Comparison of ENCODE assay signal across 16 cellular contexts in genomic region chr1:191595170-191595569, GRCh38.
DNase-seq lines count a peak whose midpoint lies in the region; ATAC-seq and TF ChIP-seq lines count a peak whose summit lies in the region.
"Had no signal": no experiment of that assay in that cellular context is flagged by ENCODE, and none has a peak within 500 bp of the region (broad histone marks: within the 10 kb centered on the region; RNA-seq: fewer than 3 reads in every experiment).

No MANE protein-coding gene starts in this region.

- H2AK5ac ChIP-seq in IMR-90 (ENCODE audit: low read depth, low read length) (no peak overlapping the region), neuronal stem cell (ENCODE audit: low read depth, low read length) (peak overlapping the region; percentile 89)

- H2BK15ac ChIP-seq in IMR-90 (ENCODE audit: low read depth, low read length): no peak overlapping the region
- no peak overlapping the region for H2BK15ac ChIP-seq in neuronal stem cell (ENCODE audit: low read length)

- no peak overlapping the region for H2BK12ac ChIP-seq in neuronal stem cell (ENCODE audit: low read length)

- 100% methylated on average over 1 of the region's 3 CpGs; no CpG with 5 or more reads in 1 of the 2 experiments for WGBS in IMR-90 (ENCODE audit: extremely low coverage in 2 of 2, insufficient read length in 1 of 2), 2 experiments
- no CpG with 5 or more reads among the region's 3 CpGs for WGBS in neuronal stem cell (ENCODE audit: extremely low coverage in 2 of 2, insufficient read length in 2 of 2, insufficient replicate concordance in 1 of 2), 2 donors

- no peak overlapping the region for H3K9ac ChIP-seq in IMR-90 (ENCODE audit: low read depth, low read length)
- H3K9ac ChIP-seq in neuronal stem cell (ENCODE audit: low read depth, low read length, poor library complexity): no peak overlapping the region
- no peak overlapping the region for H3K9ac ChIP-seq in PC-3 (ENCODE audit: low read length)

- H4K5ac ChIP-seq in IMR-90 (ENCODE audit: low read depth, low read length): no peak overlapping the region

- H3K36me3 ChIP-seq in IMR-90 (ENCODE audit: control insufficient read depth, insufficient read depth, low read length) (no peaks in the 10 kb centered on the region), Panc1 (ENCODE audit: control insufficient read depth, insufficient read depth, low read length) (no peaks in the 10 kb centered on the region), neuronal stem cell (replicated peaks in 1 of 2; ENCODE audit: control insufficient read depth in 2 of 2, insufficient read depth in 2 of 2, low read length in 2 of 2) (no peaks in the 10 kb centered on the region), PC-3 (ENCODE audit: low read depth, low read length) (no peaks in the 10 kb centered on the region)
- H3K36me3 ChIP-seq: BE2C had no signal

- H3K9me3 ChIP-seq in IMR-90 (ENCODE audit: control insufficient read depth, insufficient read depth, low read length) (no peaks in the 10 kb centered on the region), Panc1 (ENCODE audit: control insufficient read depth, insufficient read depth, low read depth, low read length) (no peaks in the 10 kb centered on the region), neuronal stem cell (replicated peaks in 1 of 2; ENCODE audit: control insufficient read depth in 2 of 2, insufficient read depth in 1 of 2, low read depth in 1 of 2, low read length in 2 of 2) (peaks cover 0 to 4% of the 10 kb centered on the region in 2 donors), PC-3 (ENCODE audit: low read length) (no peaks in the 10 kb centered on the region)
- H3K9me3 ChIP-seq: A549, BE2C had no signal

- H2BK5ac ChIP-seq in IMR-90 (ENCODE audit: low read depth, low read length, poor library complexity, severe bottlenecking) (no peak overlapping the region), neuronal stem cell (ENCODE audit: low read length) (no peak overlapping the region)

- H3K4ac ChIP-seq in IMR-90 (ENCODE audit: low read depth, low read length) (no peak overlapping the region), neuronal stem cell (ENCODE audit: low read length) (peak overlapping the region; percentile 86)

- H4K8ac ChIP-seq in IMR-90 (ENCODE audit: low read depth in 2 of 2, low read length in 2 of 2) (no peak overlapping the region), neuronal stem cell (ENCODE audit: low read depth, low read length) (no peak overlapping the region)

- BruUV-seq in IMR-90 (replicated peaks; lab: Mats Ljungman, UMichigan) (no TSS peak), Panc1 (replicated peaks; lab: Mats Ljungman, UMichigan) (no TSS peak), PC-3 (replicated peaks; lab: Mats Ljungman, UMichigan) (no TSS peak)

- H4K20me1 ChIP-seq in IMR-90 (ENCODE audit: insufficient read depth, low read length): no peaks in the 10 kb centered on the region
- no peaks in the 10 kb centered on the region for H4K20me1 ChIP-seq in PC-3 (ENCODE audit: low read length)

- ATAC-seq in IMR-90 (ENCODE audit: low read depth): no peak
- ATAC-seq in Panc1: 0 out of 2 replicates have a peak, but pooled peaks have one; percentile 21
- no peak for ATAC-seq in PC-3
- ATAC-seq: A549, GM23338 had no signal

- TF ChIP-seq POLR2A in IMR-90 (IDR thresholded peaks at IDR 0.05; ENCODE audit: low read depth, low read length): no peak

- dilution Hi-C loops in IMR-90 (cut with HindIII; ENCODE audit: low sequenced_read_pairs, unreplicated experiment): no loop called here

- in situ Hi-C loops in IMR-90 (cut with MboI; ENCODE audit: low sequenced_read_pairs): no loop called here
- in situ Hi-C loops in Panc1 (cut with HindIII; ENCODE audit: low pct_unique_long_range_greater_than_20kb, low sequenced_read_pairs): no loop called here

- H2AFZ ChIP-seq in IMR-90 (replicated peaks; ENCODE audit: low read length, poor library complexity) (peak overlapping the region; percentile 32), neuronal stem cell (ENCODE audit: low read length) (no peak overlapping the region), PC-3 (ENCODE audit: low read length) (no peak overlapping the region)
- H2AFZ ChIP-seq: GM23338 had no signal

- H3K27me3 ChIP-seq in IMR-90 (ENCODE audit: control insufficient read depth, insufficient read depth, low read length) (no peaks in the 10 kb centered on the region), Panc1 (ENCODE audit: control insufficient read depth, insufficient read depth, low read length) (no peaks in the 10 kb centered on the region), neuronal stem cell (ENCODE audit: control insufficient read depth in 3 of 3, insufficient read depth in 3 of 3, low read depth in 1 of 3, low read length in 3 of 3) (no peaks in the 10 kb centered on the region), PC-3 (ENCODE audit: low read length) (no peaks in the 10 kb centered on the region)
- H3K27me3 ChIP-seq: BE2C had no signal

- H3K4me2 ChIP-seq in IMR-90 (ENCODE audit: low read depth, low read length): no peak overlapping the region
- no peak overlapping the region for H3K4me2 ChIP-seq in neuronal stem cell (ENCODE audit: insufficient read depth, low read length, poor library complexity, severe bottlenecking)
- H3K4me2 ChIP-seq in PC-3 (ENCODE audit: low read length): no peak overlapping the region
- H3K4me2 ChIP-seq: A549, GM23338 had no signal

- no peak overlapping the region for H2AK9ac ChIP-seq in IMR-90 (replicated peaks; ENCODE audit: low read depth, low read length, poor library complexity)

- H3K4me3 ChIP-seq in IMR-90 (ENCODE audit: insufficient read depth, low read depth, low read length) (no peak overlapping the region), Panc1 (ENCODE audit: low read depth in 2 of 2, low read length in 2 of 2) (no peak overlapping the region), neuronal stem cell (ENCODE audit: low read length in 2 of 2) (peak overlapping the region in 1 of 2 donors; percentile 69), PC-3 (ENCODE audit: low read length) (no peak overlapping the region)
- H3K4me3 ChIP-seq: A549, GM23338 had no signal

- CTCF ChIA-PET in IMR-90 (lab: Yijun Ruan, JAX): no interaction called here
- CTCF ChIA-PET in Panc1 (lab: Charles Lee): no interaction called here
- CTCF ChIA-PET in PC-3 (lab: Charles Lee): no interaction called here

- H3K27ac ChIP-seq in IMR-90 (ENCODE audit: insufficient read depth, low read length) (no peak overlapping the region), Panc1 (ENCODE audit: low read length) (no peak overlapping the region), neuronal stem cell (replicated peaks; ENCODE audit: low read length) (no peak overlapping the region), substantia nigra (ENCODE audit: low read depth, low read length, poor library complexity, severe bottlenecking) (no peak overlapping the region), PC-3 (ENCODE audit: low read length) (no peak overlapping the region)
- H3K27ac ChIP-seq: A549, C4-2B, HL-60 had no signal

- H3K56ac ChIP-seq in IMR-90 (ENCODE audit: extremely low read depth, insufficient read depth, low read length): no peak overlapping the region

- intact Hi-C loops in IMR-90 (cut with micrococcal nuclease) (no loop called here), Panc1 (cut with micrococcal nuclease; ENCODE audit: unreplicated experiment) (no loop called here), PC-3 (cut with micrococcal nuclease) (no loop called here)

- H4K91ac ChIP-seq in IMR-90 (ENCODE audit: insufficient read depth, low read depth, low read length) (no peak overlapping the region), neuronal stem cell (ENCODE audit: low read depth, low read length, poor library complexity) (no peak overlapping the region)

- no peaks in the 10 kb centered on the region for H3F3A ChIP-seq in PC-3 (ENCODE audit: low read length, unreplicated experiment)

- TF ChIP-seq CTCF in IMR-90 (conservative IDR thresholded peaks at IDR 0.05; ENCODE audit: low read depth, low read length) (no peak), Panc1 (IDR thresholded peaks at IDR 0.05) (no peak), PC-3 (conservative IDR thresholded peaks at IDR 0.05; ENCODE audit: low read depth, low read length) (no peak)

- H3K79me1 ChIP-seq in IMR-90 (ENCODE audit: low read depth in 1 of 2, low read length in 2 of 2): no peaks in the 10 kb centered on the region
- no peaks in the 10 kb centered on the region for H3K79me1 ChIP-seq in neuronal stem cell (ENCODE audit: low read depth, low read length)

- POLR2A ChIA-PET in IMR-90 (lab: Charles Lee; ENCODE audit: unreplicated experiment) (no interaction called here), Panc1 (lab: Charles Lee) (no interaction called here), PC-3 (lab: Charles Lee; ENCODE audit: unreplicated experiment) (no interaction called here)

- H3K18ac ChIP-seq in IMR-90 (ENCODE audit: low read depth, low read length): no peak overlapping the region
- H3K18ac ChIP-seq in neuronal stem cell (ENCODE audit: low read length): peak overlapping the region; percentile 57

- no peaks in the 10 kb centered on the region; the same call in 1 of the 2 replicates for H3K9me1 ChIP-seq in IMR-90 (ENCODE audit: insufficient read depth, low read length)

- no peaks in the 10 kb centered on the region for H3K79me2 ChIP-seq in PC-3 (ENCODE audit: low read length)

- H3K23ac ChIP-seq in IMR-90 (ENCODE audit: low read depth, low read length) (no peak overlapping the region), neuronal stem cell (ENCODE audit: low read depth, low read length, poor library complexity) (no peak overlapping the region)

- H3K9me2 ChIP-seq in PC-3 (replicated peaks; ENCODE audit: low read length): no peaks in the 10 kb centered on the region

- TF ChIP-seq RAD21 in IMR-90 (IDR thresholded peaks at IDR 0.05; ENCODE audit: low read length): no peak

- no peaks in the 10 kb centered on the region for H3K4me1 ChIP-seq in IMR-90 (ENCODE audit: control insufficient read depth, insufficient read depth, low read length)
- no peaks in the 10 kb centered on the region for H3K4me1 ChIP-seq in Panc1 (ENCODE audit: control insufficient read depth, insufficient read depth, low read length)
- no peaks in the 10 kb centered on the region for H3K4me1 ChIP-seq in neuronal stem cell (ENCODE audit: control insufficient read depth in 2 of 2, insufficient read depth in 1 of 2, low read depth in 1 of 2, low read length in 2 of 2)
- no peaks in the 10 kb centered on the region for H3K4me1 ChIP-seq in PC-3 (ENCODE audit: insufficient read depth, low read length)
- H3K4me1 ChIP-seq: A549, BE2C had no signal

- no peak overlapping the region for H2BK20ac ChIP-seq in IMR-90 (ENCODE audit: low read depth, low read length)

- no peak overlapping the region for H3K14ac ChIP-seq in IMR-90 (replicated peaks; ENCODE audit: low read depth, low read length)
- peak overlapping the region; percentile 94 for H3K14ac ChIP-seq in neuronal stem cell (ENCODE audit: low read length)

- DNase-seq in IMR-90 (no peak), Panc1 (ENCODE audit: low read depth, low spot score) (no peak), neuronal stem cell (ENCODE audit: low spot score) (no peak), NCI-H146 (lab: John Stamatoyannopoulos, UW) (no peak), substantia nigra (lab: John Stamatoyannopoulos, UW) (no peak), PC-3 (no peak)
- DNase-seq: BE2C; CD4-positive, alpha-beta memory T cell; DMS79; EL; HCEC 1CT; HFFc6 had no signal

- no peak overlapping the region for H2BK120ac ChIP-seq in IMR-90 (ENCODE audit: low read depth, low read length)
- H2BK120ac ChIP-seq in neuronal stem cell (ENCODE audit: low read depth, low read length): no peak overlapping the region

TF ChIP-seq in IMR-90, 13 proteins besides CTCF, POLR2A, EP300 and RAD21 (continues in another document):
- TF ChIP-seq FOS (IDR thresholded peaks at IDR 0.05; ENCODE audit: low read depth, low read length): no peak
